20 cellular contexts compared by ENCODE assay signal in the genomic region with DNA sequence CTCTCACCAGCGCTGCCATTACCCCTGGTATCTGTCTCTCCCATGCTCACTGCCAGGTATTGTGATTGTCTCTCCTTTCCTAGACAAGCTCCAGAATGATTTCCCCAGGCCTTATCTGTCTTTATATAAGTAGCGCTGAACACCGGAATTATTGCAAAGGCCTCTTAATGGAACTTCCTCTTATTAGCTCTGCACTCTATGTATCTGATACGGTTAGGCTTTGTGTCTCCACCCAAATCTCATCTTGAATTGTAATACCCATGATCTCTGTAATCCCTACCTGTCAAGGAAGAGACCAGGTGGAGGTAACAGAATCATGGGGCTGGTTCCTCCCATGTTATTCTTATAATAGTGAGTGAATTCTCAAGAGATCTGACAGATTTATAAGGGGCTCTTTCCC. TPM values are rescaled to one million over a fixed set of nuclear protein-coding genes. Genes with fewer than 3 reads are reported as not detected.
"Had no signal": no experiment of that assay in that cellular context is flagged by ENCODE, and none has a peak within 500 bp of the region (broad histone marks: within the 10 kb centered on the region; RNA-seq: fewer than 3 reads in every experiment).

No MANE protein-coding gene starts in this region.

- H3K9me3 ChIP-seq: gastrocnemius medialis, heart right ventricle, left lung, transverse colon had no signal

- H3K36me3 ChIP-seq: gastrocnemius medialis, heart right ventricle, left lung, transverse colon had no signal

- H3K4me1 ChIP-seq: gastrocnemius medialis, transverse colon had no signal

- ATAC-seq: activated CD4-positive, alpha-beta T cell treated with anti-CD3 and anti-CD28 coated beads for 36 hours; activated CD8-positive, alpha-beta T cell treated with anti-CD3 and anti-CD28 coated beads for 36 hours; activated T-cell treated with anti-CD3 and anti-CD28 coated beads, Interleukin-2, amount 50 U/mL, for 72 hours; gastrocnemius medialis; heart right ventricle; left lung had no signal

- H3K27ac ChIP-seq: gastrocnemius medialis, transverse colon had no signal

- H3K27me3 ChIP-seq: gastrocnemius medialis, heart right ventricle, left lung, transverse colon had no signal

- H3K4me3 ChIP-seq: gastrocnemius medialis, heart right ventricle, left lung, transverse colon had no signal

- FAIRE-seq: endothelial cell of umbilical vein had no signal

- DNase-seq: activated CD4-positive, alpha-beta T cell treated with anti-CD3 and anti-CD28 coated beads for 36 hours; activated CD8-positive, alpha-beta memory T cell treated with anti-CD3 and anti-CD28 coated beads, Interleukin-2, amount 50 U/mL, for 4 hours; activated CD8-positive, alpha-beta T cell treated with anti-CD3 and anti-CD28 coated beads for 36 hours; activated gamma-delta T cell treated with Interleukin-2 at 50 U/mL for 16 hours; activated naive CD8-positive, alpha-beta T cell treated with anti-CD3 and anti-CD28 coated beads for 36 hours; activated T-cell treated with anti-CD3 and anti-CD28 coated beads, Interleukin-2, amount 50 U/mL, for 72 hours; aorta; gastrocnemius medialis; heart right ventricle; islet precursor cell; left lung; mesendoderm; nephron progenitor cell; stimulated activated CD4-positive, alpha-beta T cell treated with anti-CD3 and anti-CD28 coated beads, Interleukin-12 subunit alpha, Interleukin-12 subunit beta, amount 100 ng/mL, for 4 hours; stimulated activated naive CD4-positive, alpha-beta T cell; substantia nigra; T-helper 2 cell; transverse colon had no signal

RNA-seq across cellular contexts. Expression of a gene that starts 39.3 kb away (rescaled TPM):
- polyA plus RNA-seq: aorta, endothelial cell of umbilical vein, fibroblast of lung, heart right ventricle had no signal
